11 cellular contexts compared by ENCODE assay signal in the genomic region with DNA sequence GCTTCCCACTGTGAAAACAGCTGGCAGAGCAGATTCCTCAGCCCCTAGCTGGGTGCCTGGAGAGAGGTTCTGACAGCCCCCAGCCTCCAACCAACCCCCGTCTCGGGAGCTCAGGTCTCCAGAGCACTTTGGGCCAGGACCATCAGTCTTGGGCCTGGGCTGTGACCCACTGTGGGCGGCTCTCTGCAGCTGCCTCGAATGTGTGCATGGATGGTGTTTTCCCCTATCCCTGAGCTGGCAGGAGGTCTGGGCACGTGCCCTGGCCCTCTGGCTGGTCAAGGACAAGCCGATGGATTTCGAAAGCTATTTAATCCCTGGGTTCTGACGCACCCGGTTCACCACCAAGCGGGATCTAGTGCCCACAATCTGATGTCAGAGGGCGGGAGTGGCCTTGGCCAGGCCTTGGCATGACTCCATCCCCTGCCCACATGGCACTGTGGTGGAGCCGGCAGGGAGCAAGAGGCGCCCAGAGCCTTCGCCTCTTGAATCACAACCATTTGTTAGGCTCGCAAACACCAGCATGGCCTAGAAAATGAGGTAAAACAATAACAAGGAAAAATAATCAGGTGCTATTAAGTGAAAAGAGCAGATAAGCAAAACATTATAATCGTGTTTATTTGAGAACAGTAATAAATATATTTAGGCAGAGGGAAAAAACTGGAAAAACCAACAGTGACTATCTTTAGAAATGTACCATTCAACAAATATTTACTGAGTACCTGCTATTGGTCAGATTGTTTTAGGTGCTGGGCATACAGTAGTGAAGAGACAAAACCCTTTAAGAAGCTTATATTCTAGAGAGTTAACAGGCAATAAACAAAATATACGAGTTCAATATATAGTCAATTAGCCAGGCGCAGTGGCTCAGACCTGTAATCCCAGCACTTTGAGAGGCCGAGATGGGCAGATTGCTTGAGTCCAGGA.
DNase-seq lines count a peak whose midpoint lies in the region; ATAC-seq and TF ChIP-seq lines count a peak whose summit lies in the region.
"Had no signal": no experiment of that assay in that cellular context is flagged by ENCODE, and none has a peak within 500 bp of the region (broad histone marks: within the 10 kb centered on the region; RNA-seq: fewer than 3 reads in every experiment).

No MANE protein-coding gene starts in this region.

- H3K4me3 Mint-ChIP-seq in type B pancreatic cell: no peak overlapping the region
- H3K4me3 Mint-ChIP-seq: activated naive CD8-positive, alpha-beta T cell treated with anti-CD3 and anti-CD28 coated beads, Interleukin-2, amount 50 U/mL, for 24 hours had no signal

- no peak overlapping the region for H3K4me3 ChIP-seq in BLaER1
- H3K4me3 ChIP-seq in epithelial cell of proximal tubule (ENCODE audit: low read depth, low read length): no peak overlapping the region

- H3K36me3 ChIP-seq in BLaER1: no peaks in the 10 kb centered on the region

- TF ChIP-seq CTCF in epithelial cell of proximal tubule (conservative IDR thresholded peaks at IDR 0.05; ENCODE audit: low read depth, low read length): no peak
- no peak for TF ChIP-seq CTCF in type B pancreatic cell (conservative IDR thresholded peaks at IDR 0.05)

- H3K4me1 ChIP-seq in BLaER1: peaks cover 43% of the 10 kb centered on the region

- H3K27ac Mint-ChIP-seq in type B pancreatic cell: no peak overlapping the region
- H3K27ac Mint-ChIP-seq in activated naive CD4-positive, alpha-beta T cell treated with anti-CD3 and anti-CD28 coated beads, Interleukin-2, amount 50 U/mL, for 72 hours: no peak overlapping the region
- H3K27ac Mint-ChIP-seq: activated naive CD8-positive, alpha-beta T cell treated with anti-CD3 and anti-CD28 coated beads, Interleukin-2, amount 50 U/mL, for 24 hours had no signal

- no peaks in the 10 kb centered on the region for H3K9me3 Mint-ChIP-seq in type B pancreatic cell
- no peaks in the 10 kb centered on the region for H3K9me3 Mint-ChIP-seq in activated naive CD4-positive, alpha-beta T cell treated with anti-CD3 and anti-CD28 coated beads, Interleukin-2, amount 50 U/mL, for 72 hours
- H3K9me3 Mint-ChIP-seq: activated naive CD8-positive, alpha-beta T cell treated with anti-CD3 and anti-CD28 coated beads, Interleukin-2, amount 50 U/mL, for 24 hours had no signal

- H3K9ac ChIP-seq in BLaER1: no peak overlapping the region

- no peaks in the 10 kb centered on the region for H3K36me3 Mint-ChIP-seq in type B pancreatic cell
- no peaks in the 10 kb centered on the region for H3K36me3 Mint-ChIP-seq in activated naive CD4-positive, alpha-beta T cell treated with anti-CD3 and anti-CD28 coated beads, Interleukin-2, amount 50 U/mL, for 72 hours

- H3K4me2 ChIP-seq in BLaER1: peak overlapping the region; percentile 76

- no peaks in the 10 kb centered on the region for H3K27me3 ChIP-seq in BLaER1

- ATAC-seq in GM19452 (IDR thresholded peaks at IDR 0.05; ENCODE audit: unreplicated experiment) (no peak), HG03045 (IDR thresholded peaks at IDR 0.05; ENCODE audit: unreplicated experiment) (no peak)
- ATAC-seq in activated naive CD4-positive, alpha-beta T cell treated with anti-CD3 and anti-CD28 coated beads, Interleukin-2, amount 50 U/mL, for 72 hours: no peak
- ATAC-seq: activated naive CD8-positive, alpha-beta T cell treated with anti-CD3 and anti-CD28 coated beads, Interleukin-2, amount 50 U/mL, for 24 hours had no signal

- H3K9me3 ChIP-seq in BLaER1: no peaks in the 10 kb centered on the region

- peak overlapping the region; percentile 66 for H3K27ac ChIP-seq in BLaER1

- H3K4me1 Mint-ChIP-seq in type B pancreatic cell (ENCODE audit: unreplicated experiment): peaks cover 25% of the 10 kb centered on the region

- DNase-seq in NCI-H524 (lab: John Stamatoyannopoulos, UW) (peak; percentile 87 to 95), epithelial cell of proximal tubule (ENCODE audit: low read depth) (peak; percentile 75), mucosa of gallbladder (ENCODE audit: low spot score) (peak; percentile 75), type B pancreatic cell (ENCODE audit: extremely low spot score, unreplicated experiment) (no peak)
- no peak for DNase-seq in activated naive CD4-positive, alpha-beta T cell treated with anti-CD3 and anti-CD28 coated beads, Interleukin-2, amount 50 U/mL, for 72 hours (ENCODE audit: low spot score in 2 of 2)
- DNase-seq: activated naive CD8-positive, alpha-beta T cell treated with anti-CD3 and anti-CD28 coated beads, Interleukin-2, amount 50 U/mL, for 24 hours; COR-L47; kidney glomerular epithelial cell had no signal

- no peaks in the 10 kb centered on the region for H4K20me1 ChIP-seq in BLaER1

- no peaks in the 10 kb centered on the region for H3K27me3 Mint-ChIP-seq in type B pancreatic cell
- H3K27me3 Mint-ChIP-seq: activated naive CD8-positive, alpha-beta T cell treated with anti-CD3 and anti-CD28 coated beads, Interleukin-2, amount 50 U/mL, for 24 hours had no signal

Comparison
In these comparisons a context has a peak if more than half of its experiments do, and no peak if none do; other contexts are left out.
1. DNase-seq: peak in NCI-H524 (2 of 2), epithelial cell of proximal tubule (single experiment) and mucosa of gallbladder (single experiment); none in type B pancreatic cell (single experiment) and activated naive CD4-positive, alpha-beta T cell treated with anti-CD3 and anti-CD28 coated beads, Interleukin-2, amount 50 U/mL, for 72 hours (0 of 2).